Comparison of ENCODE assay signal across 15 cellular contexts in genomic region chr7:119720541-119720940, GRCh38.
DNase-seq lines count a peak whose midpoint lies in the region; ATAC-seq, FAIRE-seq and TF ChIP-seq lines count a peak whose summit lies in the region.
"Had no signal": no experiment of that assay in that cellular context is flagged by ENCODE, and none has a peak within 500 bp of the region (broad histone marks: within the 10 kb centered on the region; RNA-seq: fewer than 3 reads in every experiment).

No MANE protein-coding gene starts in this region.

- no peaks in the 10 kb centered on the region for H4K20me1 ChIP-seq in smooth muscle cell (ENCODE audit: low read depth)

- 0% methylated on average over 1 of the region's 1 CpG for WGBS in smooth muscle cell (ENCODE audit: low lambda C conversion rate)

- H2AFZ ChIP-seq in smooth muscle cell (ENCODE audit: low read depth), result no peak overlapping the region

- H3K27ac Mint-ChIP-seq in natural killer cell treated with Interleukin-12 subunit alpha and Interleukin-12 subunit beta and Interleukin-15 and Interleukin-18, amount 100 ng/mL, for 72 hours, result no peak overlapping the region
- H3K27ac Mint-ChIP-seq in activated T-cell treated with anti-CD3 and anti-CD28 coated beads, Interleukin-2, amount 50 U/mL, for 72 hours, result no peak overlapping the region
- H3K27ac Mint-ChIP-seq in CD8-positive, alpha-beta memory T cell, result no peak overlapping the region

- H3K9me3 ChIP-seq in smooth muscle cell (replicated peaks; ENCODE audit: low read depth), result no peaks in the 10 kb centered on the region
- H3K9me3 ChIP-seq in CD8-positive, alpha-beta memory T cell (ENCODE audit: low read length), result no peaks in the 10 kb centered on the region
- H3K9me3 ChIP-seq: gastrocnemius medialis, MG63, prostate gland, tibial artery had no signal

- H3K36me3 ChIP-seq in smooth muscle cell (ENCODE audit: low read depth), result no peaks in the 10 kb centered on the region
- H3K36me3 ChIP-seq in CD8-positive, alpha-beta memory T cell (ENCODE audit: insufficient read depth, low read length), result no peaks in the 10 kb centered on the region
- H3K36me3 ChIP-seq: adrenal gland, gastrocnemius medialis, MG63, prostate gland, tibial artery had no signal

- H3K27ac ChIP-seq in smooth muscle cell (ENCODE audit: low read depth), result peak overlapping the region; percentile 74
- H3K27ac ChIP-seq in CD8-positive, alpha-beta memory T cell (ENCODE audit: low read depth, low read length), result no peak overlapping the region
- H3K27ac ChIP-seq: adrenal gland, gastrocnemius medialis, prostate gland, tibial artery had no signal

- CTCF ChIA-PET in CD8-positive, alpha-beta memory T cell (lab: Charles Lee), result no interaction called here

- H3K9ac ChIP-seq in smooth muscle cell (ENCODE audit: low read depth), result peak overlapping the region; percentile 2

- no peak for ATAC-seq in natural killer cell treated with Interleukin-12 subunit alpha and Interleukin-12 subunit beta and Interleukin-15 and Interleukin-18, amount 100 ng/mL, for 72 hours
- ATAC-seq in activated T-cell treated with anti-CD3 and anti-CD28 coated beads, Interleukin-2, amount 50 U/mL, for 72 hours (replicated peaks in 1 of 2), result no peak
- ATAC-seq in HG02981 (IDR thresholded peaks at IDR 0.05; ENCODE audit: unreplicated experiment), result no peak
- ATAC-seq: gastrocnemius medialis had no signal

- H3K4me1 Mint-ChIP-seq in natural killer cell treated with Interleukin-12 subunit alpha and Interleukin-12 subunit beta and Interleukin-15 and Interleukin-18, amount 100 ng/mL, for 72 hours (ENCODE audit: low read depth in 2 of 2), result no peaks in the 10 kb centered on the region
- H3K4me1 Mint-ChIP-seq in activated T-cell treated with anti-CD3 and anti-CD28 coated beads, Interleukin-2, amount 50 U/mL, for 72 hours (ENCODE audit: low read depth), result no peaks in the 10 kb centered on the region
- H3K4me1 Mint-ChIP-seq in CD8-positive, alpha-beta memory T cell, result no peaks in the 10 kb centered on the region

- FAIRE-seq in H54 (lab: Jason Lieb, UNC), result peak; percentile 80

- no peak for TF ChIP-seq CTCF in smooth muscle cell (IDR thresholded peaks at IDR 0.05; ENCODE audit: borderline replicate concordance, insufficient read depth, poor library complexity, severe bottlenecking)

- H3K4me1 ChIP-seq in smooth muscle cell (ENCODE audit: low read depth), result peaks cover 7% of the 10 kb centered on the region
- no peaks in the 10 kb centered on the region for H3K4me1 ChIP-seq in CD8-positive, alpha-beta memory T cell (ENCODE audit: insufficient read depth, low read length)
- H3K4me1 ChIP-seq: adrenal gland, gastrocnemius medialis, prostate gland, tibial artery had no signal

- peak overlapping the region; percentile 17 for H3K4me2 ChIP-seq in smooth muscle cell

- no peaks in the 10 kb centered on the region for H3K79me2 ChIP-seq in smooth muscle cell (ENCODE audit: low read depth)

- POLR2A ChIA-PET in CD8-positive, alpha-beta memory T cell (lab: Charles Lee), result no interaction called here

- H3K36me3 Mint-ChIP-seq in natural killer cell treated with Interleukin-12 subunit alpha and Interleukin-12 subunit beta and Interleukin-15 and Interleukin-18, amount 100 ng/mL, for 72 hours, result no peaks in the 10 kb centered on the region
- H3K36me3 Mint-ChIP-seq in activated T-cell treated with anti-CD3 and anti-CD28 coated beads, Interleukin-2, amount 50 U/mL, for 72 hours (ENCODE audit: insufficient read depth in 2 of 2), result no peaks in the 10 kb centered on the region
- no peaks in the 10 kb centered on the region for H3K36me3 Mint-ChIP-seq in CD8-positive, alpha-beta memory T cell

- no peak overlapping the region for H3K4me3 ChIP-seq in smooth muscle cell
- no peak overlapping the region for H3K4me3 ChIP-seq in CD8-positive, alpha-beta memory T cell (ENCODE audit: low read length)
- H3K4me3 ChIP-seq: adrenal gland, gastrocnemius medialis, MG63, prostate gland, tibial artery had no signal

- H3K27me3 ChIP-seq in smooth muscle cell (ENCODE audit: low read depth), result no peaks in the 10 kb centered on the region
- H3K27me3 ChIP-seq in CD8-positive, alpha-beta memory T cell (ENCODE audit: insufficient read depth, low read length, poor library complexity, severe bottlenecking), result no peaks in the 10 kb centered on the region
- H3K27me3 ChIP-seq: adrenal gland, gastrocnemius medialis, MG63, tibial artery had no signal

- no peaks in the 10 kb centered on the region for H3K27me3 Mint-ChIP-seq in natural killer cell treated with Interleukin-12 subunit alpha and Interleukin-12 subunit beta and Interleukin-15 and Interleukin-18, amount 100 ng/mL, for 72 hours
- no peaks in the 10 kb centered on the region for H3K27me3 Mint-ChIP-seq in activated T-cell treated with anti-CD3 and anti-CD28 coated beads, Interleukin-2, amount 50 U/mL, for 72 hours (ENCODE audit: low read depth)
- no peaks in the 10 kb centered on the region for H3K27me3 Mint-ChIP-seq in CD8-positive, alpha-beta memory T cell

- no peak overlapping the region for H3K4me3 Mint-ChIP-seq in natural killer cell treated with Interleukin-12 subunit alpha and Interleukin-12 subunit beta and Interleukin-15 and Interleukin-18, amount 100 ng/mL, for 72 hours
- no peak overlapping the region for H3K4me3 Mint-ChIP-seq in activated T-cell treated with anti-CD3 and anti-CD28 coated beads, Interleukin-2, amount 50 U/mL, for 72 hours
- H3K4me3 Mint-ChIP-seq in CD8-positive, alpha-beta memory T cell, result no peak overlapping the region

- no peaks in the 10 kb centered on the region for H3F3A ChIP-seq in smooth muscle cell (ENCODE audit: low read depth)

- TF ChIP-seq POLR2A in H54 (IDR thresholded peaks at IDR 0.05; ENCODE audit: low read depth, low read length), result no peak

- H3K9me3 Mint-ChIP-seq in natural killer cell treated with Interleukin-12 subunit alpha and Interleukin-12 subunit beta and Interleukin-15 and Interleukin-18, amount 100 ng/mL, for 72 hours, result peaks cover 9% of the 10 kb centered on the region
- H3K9me3 Mint-ChIP-seq in activated T-cell treated with anti-CD3 and anti-CD28 coated beads, Interleukin-2, amount 50 U/mL, for 72 hours, result peaks cover 0 to 3% of the 10 kb centered on the region in 2 donors
- H3K9me3 Mint-ChIP-seq in CD8-positive, alpha-beta memory T cell, result peaks cover 0 to 21% (median 2%) of the 10 kb centered on the region in 5 donors

- DNase-seq in H54 (ENCODE audit: insufficient read length, low spot score) (peak; percentile 6), SW 1271 (lab: John Stamatoyannopoulos, UW) (peak; percentile 24 to 85), fibroblast of peridontal ligament (ENCODE audit: extremely low read depth) (peak; percentile 78), smooth muscle cell (lab: John Stamatoyannopoulos, UW; ENCODE audit: unreplicated experiment) (no peak)
- DNase-seq in natural killer cell treated with Interleukin-12 subunit alpha and Interleukin-12 subunit beta and Interleukin-15 and Interleukin-18, amount 100 ng/mL, for 72 hours (ENCODE audit: low spot score), result no peak
- no peak for DNase-seq in activated T-cell treated with anti-CD3 and anti-CD28 coated beads, Interleukin-2, amount 50 U/mL, for 72 hours
- DNase-seq in CD8-positive, alpha-beta memory T cell, result no peak
- DNase-seq: adrenal gland, gastrocnemius medialis, MG63, NCI-H510A treated with DMSO at 0.1 percent for 48 hours, T-helper 1 cell, tibial artery had no signal

Comparison
In these comparisons a context has a peak if more than half of its experiments do, and no peak if none do; other contexts are left out.
1. DNase-seq: peak in H54 (single experiment), SW 1271 (2 of 2) and fibroblast of peridontal ligament (single experiment); none in smooth muscle cell (single experiment), natural killer cell treated with Interleukin-12 subunit alpha and Interleukin-12 subunit beta and Interleukin-15 and Interleukin-18, amount 100 ng/mL, for 72 hours (single experiment), activated T-cell treated with anti-CD3 and anti-CD28 coated beads, Interleukin-2, amount 50 U/mL, for 72 hours (0 of 2) and CD8-positive, alpha-beta memory T cell (0 of 5).